1 cellular context compared by ENCODE assay signal in the genomic region with DNA sequence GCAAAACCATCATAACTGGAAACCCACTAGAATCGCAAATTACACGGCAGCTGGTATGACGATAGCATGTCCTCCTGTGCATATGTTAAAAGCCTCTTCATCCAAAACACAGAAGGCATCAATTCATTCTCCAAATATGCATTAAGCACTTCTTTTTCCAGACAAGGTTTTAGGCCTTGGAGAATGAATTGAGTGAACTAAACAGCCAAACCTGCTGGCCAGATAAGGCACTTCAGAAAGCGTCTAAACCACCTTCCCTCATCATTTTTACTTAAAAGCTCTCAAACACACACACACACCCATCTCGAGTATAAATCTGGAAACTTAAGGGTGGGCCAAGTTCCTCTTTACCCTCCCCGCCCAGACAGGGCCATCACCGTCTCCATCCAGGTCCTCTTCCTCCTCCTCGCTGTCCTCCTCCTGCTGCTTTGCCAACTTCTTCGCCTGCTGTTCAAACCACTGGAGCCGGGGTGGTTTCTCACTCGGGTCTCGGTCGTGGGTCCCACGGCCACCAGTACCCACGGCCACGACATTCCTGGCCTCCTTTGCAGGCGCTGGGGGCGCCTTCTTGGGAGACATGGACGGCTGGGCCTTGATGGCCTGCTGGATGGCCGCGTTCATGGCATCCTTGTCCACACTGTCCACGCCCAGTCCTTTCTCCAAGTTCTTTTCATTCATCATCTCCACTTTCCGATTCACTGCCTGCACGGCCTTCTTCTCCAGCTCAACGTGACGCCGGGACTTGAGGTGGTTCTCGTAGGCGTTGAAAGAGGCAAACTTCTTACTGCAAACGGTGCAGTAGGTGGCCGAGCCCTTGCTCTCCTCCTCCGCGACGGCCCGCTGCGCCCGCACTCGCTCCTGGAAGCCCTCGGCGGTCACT.
A peak's percentile ranks its signal among the peaks of the same experiment; 100 is the strongest.
TF ChIP-seq lines count a peak whose summit lies in the region.

No MANE protein-coding gene starts in this region.

TF ChIP-seq in HepG2, 621 proteins besides CTCF, POLR2A, EP300 and RAD21 (continued from another document):
- TF ChIP-seq, protein P1, sequence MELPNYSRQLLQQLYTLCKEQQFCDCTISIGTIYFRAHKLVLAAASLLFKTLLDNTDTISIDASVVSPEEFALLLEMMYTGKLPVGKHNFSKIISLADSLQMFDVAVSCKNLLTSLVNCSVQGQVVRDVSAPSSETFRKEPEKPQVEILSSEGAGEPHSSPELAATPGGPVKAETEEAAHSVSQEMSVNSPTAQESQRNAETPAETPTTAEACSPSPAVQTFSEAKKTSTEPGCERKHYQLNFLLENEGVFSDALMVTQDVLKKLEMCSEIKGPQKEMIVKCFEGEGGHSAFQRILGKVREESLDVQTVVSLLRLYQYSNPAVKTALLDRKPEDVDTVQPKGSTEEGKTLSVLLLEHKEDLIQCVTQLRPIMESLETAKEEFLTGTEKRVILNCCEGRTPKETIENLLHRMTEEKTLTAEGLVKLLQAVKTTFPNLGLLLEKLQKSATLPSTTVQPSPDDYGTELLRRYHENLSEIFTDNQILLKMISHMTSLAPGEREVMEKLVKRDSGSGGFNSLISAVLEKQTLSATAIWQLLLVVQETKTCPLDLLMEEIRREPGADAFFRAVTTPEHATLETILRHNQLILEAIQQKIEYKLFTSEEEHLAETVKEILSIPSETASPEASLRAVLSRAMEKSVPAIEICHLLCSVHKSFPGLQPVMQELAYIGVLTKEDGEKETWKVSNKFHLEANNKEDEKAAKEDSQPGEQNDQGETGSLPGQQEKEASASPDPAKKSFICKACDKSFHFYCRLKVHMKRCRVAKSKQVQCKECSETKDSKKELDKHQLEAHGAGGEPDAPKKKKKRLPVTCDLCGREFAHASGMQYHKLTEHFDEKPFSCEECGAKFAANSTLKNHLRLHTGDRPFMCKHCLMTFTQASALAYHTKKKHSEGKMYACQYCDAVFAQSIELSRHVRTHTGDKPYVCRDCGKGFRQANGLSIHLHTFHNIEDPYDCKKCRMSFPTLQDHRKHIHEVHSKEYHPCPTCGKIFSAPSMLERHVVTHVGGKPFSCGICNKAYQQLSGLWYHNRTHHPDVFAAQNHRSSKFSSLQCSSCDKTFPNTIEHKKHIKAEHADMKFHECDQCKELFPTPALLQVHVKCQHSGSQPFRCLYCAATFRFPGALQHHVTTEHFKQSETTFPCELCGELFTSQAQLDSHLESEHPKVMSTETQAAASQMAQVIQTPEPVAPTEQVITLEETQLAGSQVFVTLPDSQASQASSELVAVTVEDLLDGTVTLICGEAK (IDR thresholded peaks at IDR 0.05), result no peak
- TF ChIP-seq, protein P1 (CRISPR knock-in tag; IDR thresholded peaks at IDR 0.05), result no peak
- TF ChIP-seq KDM6A (CRISPR knock-in tag; IDR thresholded peaks at IDR 0.05; ENCODE audit: low read depth) (no peak), HOXA5 (CRISPR knock-in tag; IDR thresholded peaks at IDR 0.05) (0 out of 2 replicates have a peak, but pooled peaks have one; percentile 3), SATB2 (CRISPR knock-in tag; IDR thresholded peaks at IDR 0.05) (0 out of 2 replicates have a peak, but pooled peaks have one; percentile 10), ZNF678 (CRISPR knock-in tag; IDR thresholded peaks at IDR 0.05) (0 out of 2 replicates have a peak, but pooled peaks have one; percentile 32), CHD4 (IDR thresholded peaks at IDR 0.05; ENCODE audit: borderline replicate concordance, low read length) (no peak), REXO4 (CRISPR knock-in tag; IDR thresholded peaks at IDR 0.05; ENCODE audit: borderline replicate concordance) (no peak), NFE2L1 (CRISPR knock-in tag; IDR thresholded peaks at IDR 0.05; ENCODE audit: borderline replicate concordance) (no peak), RORA (CRISPR knock-in tag; IDR thresholded peaks at IDR 0.05) (no peak)
- TF ChIP-seq, protein P2, sequence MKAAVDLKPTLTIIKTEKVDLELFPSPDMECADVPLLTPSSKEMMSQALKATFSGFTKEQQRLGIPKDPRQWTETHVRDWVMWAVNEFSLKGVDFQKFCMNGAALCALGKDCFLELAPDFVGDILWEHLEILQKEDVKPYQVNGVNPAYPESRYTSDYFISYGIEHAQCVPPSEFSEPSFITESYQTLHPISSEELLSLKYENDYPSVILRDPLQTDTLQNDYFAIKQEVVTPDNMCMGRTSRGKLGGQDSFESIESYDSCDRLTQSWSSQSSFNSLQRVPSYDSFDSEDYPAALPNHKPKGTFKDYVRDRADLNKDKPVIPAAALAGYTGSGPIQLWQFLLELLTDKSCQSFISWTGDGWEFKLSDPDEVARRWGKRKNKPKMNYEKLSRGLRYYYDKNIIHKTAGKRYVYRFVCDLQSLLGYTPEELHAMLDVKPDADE (CRISPR knock-in tag; IDR thresholded peaks at IDR 0.05), result no peak
- TF ChIP-seq, protein P3, sequence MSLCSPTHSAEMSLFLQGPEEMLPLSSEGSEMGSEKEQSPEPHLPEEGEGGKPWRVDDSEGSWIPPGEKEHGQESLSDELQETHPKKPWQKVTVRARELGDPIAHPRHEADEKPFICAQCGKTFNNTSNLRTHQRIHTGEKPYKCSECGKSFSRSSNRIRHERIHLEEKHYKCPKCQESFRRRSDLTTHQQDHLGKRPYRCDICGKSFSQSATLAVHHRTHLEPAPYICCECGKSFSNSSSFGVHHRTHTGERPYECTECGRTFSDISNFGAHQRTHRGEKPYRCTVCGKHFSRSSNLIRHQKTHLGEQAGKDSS (CRISPR knock-in tag; IDR thresholded peaks at IDR 0.05; ENCODE audit: borderline replicate concordance, low read depth), result no peak
- TF ChIP-seq, protein P4, sequence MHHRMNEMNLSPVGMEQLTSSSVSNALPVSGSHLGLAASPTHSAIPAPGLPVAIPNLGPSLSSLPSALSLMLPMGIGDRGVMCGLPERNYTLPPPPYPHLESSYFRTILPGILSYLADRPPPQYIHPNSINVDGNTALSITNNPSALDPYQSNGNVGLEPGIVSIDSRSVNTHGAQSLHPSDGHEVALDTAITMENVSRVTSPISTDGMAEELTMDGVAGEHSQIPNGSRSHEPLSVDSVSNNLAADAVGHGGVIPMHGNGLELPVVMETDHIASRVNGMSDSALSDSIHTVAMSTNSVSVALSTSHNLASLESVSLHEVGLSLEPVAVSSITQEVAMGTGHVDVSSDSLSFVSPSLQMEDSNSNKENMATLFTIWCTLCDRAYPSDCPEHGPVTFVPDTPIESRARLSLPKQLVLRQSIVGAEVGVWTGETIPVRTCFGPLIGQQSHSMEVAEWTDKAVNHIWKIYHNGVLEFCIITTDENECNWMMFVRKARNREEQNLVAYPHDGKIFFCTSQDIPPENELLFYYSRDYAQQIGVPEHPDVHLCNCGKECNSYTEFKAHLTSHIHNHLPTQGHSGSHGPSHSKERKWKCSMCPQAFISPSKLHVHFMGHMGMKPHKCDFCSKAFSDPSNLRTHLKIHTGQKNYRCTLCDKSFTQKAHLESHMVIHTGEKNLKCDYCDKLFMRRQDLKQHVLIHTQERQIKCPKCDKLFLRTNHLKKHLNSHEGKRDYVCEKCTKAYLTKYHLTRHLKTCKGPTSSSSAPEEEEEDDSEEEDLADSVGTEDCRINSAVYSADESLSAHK (CRISPR knock-in tag; IDR thresholded peaks at IDR 0.05; ENCODE audit: borderline replicate concordance), result no peak
- TF ChIP-seq, protein P5, sequence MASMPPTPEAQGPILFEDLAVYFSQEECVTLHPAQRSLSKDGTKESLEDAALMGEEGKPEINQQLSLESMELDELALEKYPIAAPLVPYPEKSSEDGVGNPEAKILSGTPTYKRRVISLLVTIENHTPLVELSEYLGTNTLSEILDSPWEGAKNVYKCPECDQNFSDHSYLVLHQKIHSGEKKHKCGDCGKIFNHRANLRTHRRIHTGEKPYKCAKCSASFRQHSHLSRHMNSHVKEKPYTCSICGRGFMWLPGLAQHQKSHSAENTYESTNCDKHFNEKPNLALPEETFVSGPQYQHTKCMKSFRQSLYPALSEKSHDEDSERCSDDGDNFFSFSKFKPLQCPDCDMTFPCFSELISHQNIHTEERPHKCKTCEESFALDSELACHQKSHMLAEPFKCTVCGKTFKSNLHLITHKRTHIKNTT (CRISPR knock-in tag; IDR thresholded peaks at IDR 0.05), result no peak
